In genomic region chr4:87896020-87896621, GRCh38 we compare ENCODE assay signal across 8 cellular contexts.
DNase-seq lines count a peak whose midpoint lies in the region; ATAC-seq, FAIRE-seq and TF ChIP-seq lines count a peak whose summit lies in the region.

No MANE protein-coding gene starts in this region.

- peak; percentile 13 for DNase-seq in DMS53 treated with DMSO at 0.1 percent for 48 hours (lab: John Stamatoyannopoulos, UW; ENCODE audit: unreplicated experiment)
- peak; percentile 92 for DNase-seq in M059J (ENCODE audit: low read depth)
- DNase-seq in adrenal gland = peak in 6 of 7 donors; percentile 29 to 61 (median 54)
- DNase-seq in left lobe of liver (ENCODE audit: low spot score) = no peak
- no peak for DNase-seq in GM12891 (ENCODE audit: insufficient read length, low spot score)

- H3K9me3 ChIP-seq in adrenal gland (replicated peaks in 1 of 3) = no peaks in the 10 kb centered on the region

- no peak for FAIRE-seq in GM12891 (lab: Jason Lieb, UNC)

- intact Hi-C loops in adrenal gland (cut with DNase I) = no loop called here

- peaks cover 0 to 4% of the 10 kb centered on the region in 2 donors for H3K4me1 ChIP-seq in adrenal gland (replicated peaks in 1 of 2)

- WGBS in adrenal gland, 4 donors = 34 to 43% (median 40%) methylated on average over 7 of the region's 7 CpGs

- H3K4me3 ChIP-seq in adrenal gland = no peak overlapping the region

- no peaks in the 10 kb centered on the region for H3K27me3 ChIP-seq in adrenal gland

- H3K36me3 ChIP-seq in adrenal gland (replicated peaks in 1 of 2) = no peaks in the 10 kb centered on the region

- ATAC-seq in left lobe of liver (peak; percentile 23), HG02623 (IDR thresholded peaks at IDR 0.05; ENCODE audit: unreplicated experiment) (no peak), HG03432 (IDR thresholded peaks at IDR 0.05; ENCODE audit: unreplicated experiment) (no peak), HG03439 (IDR thresholded peaks at IDR 0.05; ENCODE audit: unreplicated experiment) (no peak)

- TF ChIP-seq POLR2A in adrenal gland (IDR thresholded peaks at IDR 0.05) (no peak), GM12891 (IDR thresholded peaks at IDR 0.05; ENCODE audit: low read depth, low read length) (no peak)

- TF ChIP-seq CTCF in adrenal gland (IDR thresholded peaks at IDR 0.05) = no peak

- H3K27ac ChIP-seq in adrenal gland = no peak overlapping the region

TF ChIP-seq in GM12891, 5 proteins besides CTCF, POLR2A, EP300 and RAD21:
- TF ChIP-seq SPI1 (IDR thresholded peaks at IDR 0.05; ENCODE audit: low read depth, low read length) (no peak), PAX5 (IDR thresholded peaks at IDR 0.05; ENCODE audit: insufficient read depth, low read length, severe bottlenecking) (no peak), TAF1 (IDR thresholded peaks at IDR 0.05; ENCODE audit: low read depth, low read length) (no peak), POLR2AphosphoS5 (IDR thresholded peaks at IDR 0.05; ENCODE audit: low read depth, low read length) (no peak), POU2F2 (IDR thresholded peaks at IDR 0.05; ENCODE audit: low read depth, low read length) (no peak)

Comparison
In these comparisons a context has a peak if more than half of its experiments do, and no peak if none do; other contexts are left out.
1. DNase-seq: peak in DMS53 treated with DMSO at 0.1 percent for 48 hours (single experiment), M059J (single experiment) and adrenal gland (6 of 7); none in left lobe of liver (single experiment) and GM12891 (single experiment).